ENCODE assay signal across 21 cellular contexts in genomic region chrX:13894888-13895564, GRCh38.
A peak's percentile ranks its signal among the peaks of the same experiment; 100 is the strongest.
DNase-seq lines count a peak whose midpoint lies in the region; ATAC-seq and TF ChIP-seq lines count a peak whose summit lies in the region.
"Had no signal": no experiment of that assay in that cellular context is flagged by ENCODE, and none has a peak within 500 bp of the region (broad histone marks: within the 10 kb centered on the region; RNA-seq: fewer than 3 reads in every experiment).

No MANE protein-coding gene starts in this region.

- no peak for TF ChIP-seq POLR2A in gastrocnemius medialis (IDR thresholded peaks at IDR 0.05)

- in situ Hi-C loops in gastrocnemius medialis (cut with MboI; ENCODE audit: low sequenced_read_pairs in 4 of 4) = no loop called here

- H3K27me3 ChIP-seq in dorsolateral prefrontal cortex (peaks cover 0 to 81% (median 10%) of the 10 kb centered on the region in 45 donors), gastrocnemius medialis (no peaks in the 10 kb centered on the region)

- no peak for DNase-seq in left ventricle myocardium superior
- DNase-seq in Right ventricle myocardium inferior (ENCODE audit: missing footprints) = no peak
- no peak for DNase-seq in dorsolateral prefrontal cortex
- no peak for DNase-seq in gastrocnemius medialis
- DNase-seq in OCI-M1 (lab: John Stamatoyannopoulos, UW) = no peak
- DNase-seq in activated CD4-positive, alpha-beta T cell treated with anti-CD3 and anti-CD28 coated beads, Interleukin-2, amount 10 ng/mL, durations not matched to agents 24 days and 14 days = no peak
- no peak for DNase-seq in head of caudate nucleus
- DNase-seq: activated CD4-positive, CD25-positive, alpha-beta regulatory T cell treated with anti-CD3 and anti-CD28 coated beads, Interleukin-2, amount 50 U/mL, for 72 hours; activated naive CD4-positive, alpha-beta T cell; activated T-cell treated with anti-CD3 and anti-CD28 coated beads, Interleukin-2, amount 50 U/mL, for 1 hour; endodermal cell; left lung; NCI-H1694; NCI-H526; SHP77; stimulated activated CD4-positive, alpha-beta T cell treated with anti-CD3 and anti-CD28 coated beads, Interleukin-2, amount 100 ng/mL, for 24 hours; stimulated activated naive B cell treated with anti-CD40 and anti-IgM and Interleukin-4, amounts not matched to agents 10 μg/mL and 1 μg/mL and 100 μg/mL, for 72 hours; SW 1271 had no signal

- H3K9me3 Mint-ChIP-seq in activated CD4-positive, alpha-beta T cell treated with anti-CD3 and anti-CD28 coated beads, Interleukin-2, amount 10 ng/mL, durations not matched to agents 24 days and 14 days = no peaks in the 10 kb centered on the region
- H3K9me3 Mint-ChIP-seq in stimulated activated memory B cell treated with anti-CD40 and anti-IgM and Interleukin-4, amounts not matched to agents 10 μg/mL and 1 μg/mL and 100 μg/mL, for 72 hours = no peaks in the 10 kb centered on the region
- H3K9me3 Mint-ChIP-seq: stimulated activated naive B cell treated with anti-CD40 and anti-IgM and Interleukin-4, amounts not matched to agents 10 μg/mL and 1 μg/mL and 100 μg/mL, for 72 hours; type B pancreatic cell had no signal

- TF ChIP-seq CTCF in dorsolateral prefrontal cortex (IDR thresholded peaks at IDR 0.05 in 54 of 56, conservative IDR thresholded peaks at IDR 0.05 in 2 of 56; ENCODE audit: low read depth in 1 of 56, partially characterized antibody in 56 of 56) (no peak), gastrocnemius medialis (IDR thresholded peaks at IDR 0.05 in 4 of 5, conservative IDR thresholded peaks at IDR 0.05 in 1 of 5) (no peak)

- H3K27ac ChIP-seq in dorsolateral prefrontal cortex (peak overlapping the region in 58 of 59 donors; percentile 1 to 96 (median 86)), gastrocnemius medialis (no peak overlapping the region)
- H3K27ac ChIP-seq: left lung had no signal

- no peaks in the 10 kb centered on the region for H3K36me3 Mint-ChIP-seq in activated CD4-positive, alpha-beta T cell treated with anti-CD3 and anti-CD28 coated beads, Interleukin-2, amount 10 ng/mL, durations not matched to agents 24 days and 14 days (ENCODE audit: low read depth)
- H3K36me3 Mint-ChIP-seq in stimulated activated memory B cell treated with anti-CD40 and anti-IgM and Interleukin-4, amounts not matched to agents 10 μg/mL and 1 μg/mL and 100 μg/mL, for 72 hours = no peaks in the 10 kb centered on the region
- H3K36me3 Mint-ChIP-seq: stimulated activated naive B cell treated with anti-CD40 and anti-IgM and Interleukin-4, amounts not matched to agents 10 μg/mL and 1 μg/mL and 100 μg/mL, for 72 hours; type B pancreatic cell had no signal

- H3K36me3 ChIP-seq in gastrocnemius medialis = no peaks in the 10 kb centered on the region
- H3K36me3 ChIP-seq: left lung had no signal

- no peak overlapping the region for H3K4me3 Mint-ChIP-seq in activated CD4-positive, alpha-beta T cell treated with anti-CD3 and anti-CD28 coated beads, Interleukin-2, amount 10 ng/mL, durations not matched to agents 24 days and 14 days
- no peak overlapping the region for H3K4me3 Mint-ChIP-seq in stimulated activated memory B cell treated with anti-CD40 and anti-IgM and Interleukin-4, amounts not matched to agents 10 μg/mL and 1 μg/mL and 100 μg/mL, for 72 hours
- H3K4me3 Mint-ChIP-seq: endodermal cell; nephron; stimulated activated naive B cell treated with anti-CD40 and anti-IgM and Interleukin-4, amounts not matched to agents 10 μg/mL and 1 μg/mL and 100 μg/mL, for 72 hours; type B pancreatic cell had no signal

- no peak overlapping the region for H3K27ac Mint-ChIP-seq in activated CD4-positive, alpha-beta T cell treated with anti-CD3 and anti-CD28 coated beads, Interleukin-2, amount 10 ng/mL, durations not matched to agents 24 days and 14 days
- no peak overlapping the region for H3K27ac Mint-ChIP-seq in stimulated activated memory B cell treated with anti-CD40 and anti-IgM and Interleukin-4, amounts not matched to agents 10 μg/mL and 1 μg/mL and 100 μg/mL, for 72 hours
- H3K27ac Mint-ChIP-seq: endodermal cell; nephron; stimulated activated naive B cell treated with anti-CD40 and anti-IgM and Interleukin-4, amounts not matched to agents 10 μg/mL and 1 μg/mL and 100 μg/mL, for 72 hours; type B pancreatic cell had no signal

- H3K4me1 ChIP-seq in gastrocnemius medialis = no peaks in the 10 kb centered on the region
- H3K4me1 ChIP-seq: left lung had no signal

- ATAC-seq in left ventricle myocardium superior = peak; percentile 41
- ATAC-seq in Right ventricle myocardium inferior = no peak
- ATAC-seq in gastrocnemius medialis = peak; percentile 30 to 42
- no peak for ATAC-seq in stimulated activated memory B cell treated with anti-CD40 and anti-IgM and Interleukin-4, amounts not matched to agents 10 μg/mL and 1 μg/mL and 100 μg/mL, for 72 hours
- ATAC-seq: left lung; stimulated activated naive B cell treated with anti-CD40 and anti-IgM and Interleukin-4, amounts not matched to agents 10 μg/mL and 1 μg/mL and 100 μg/mL, for 72 hours had no signal

- H3K9me3 ChIP-seq in gastrocnemius medialis = no peaks in the 10 kb centered on the region
- H3K9me3 ChIP-seq: left lung had no signal

- intact Hi-C loops in left ventricle myocardium superior (cut with micrococcal nuclease) (no loop called here), Right ventricle myocardium inferior (cut with DNase I) (no loop called here), dorsolateral prefrontal cortex (cut with DNase I) (loop anchor here (2.0 to 10.0 kb wide), 3 partner anchors 130 to 240 kb away; partner anchors contain the start of gene TCEANC (in 1 of the 2)), gastrocnemius medialis (cut with DNase I; ENCODE audit: low total_unique reads) (loop anchor here (5.0 kb wide), 1 partner anchor 132 kb away; the partner anchor contains the start of gene GEMIN8), head of caudate nucleus (cut with DNase I) (loop anchor here (10.0 kb wide), 1 partner anchor 100 kb away; no protein-coding TSS in a partner anchor)
- intact Hi-C loops in activated CD4-positive, alpha-beta T cell treated with anti-CD3 and anti-CD28 coated beads, Interleukin-2, amount 10 ng/mL, durations not matched to agents 24 days and 14 days (cut with micrococcal nuclease) = no loop called here

- H3K4me3 ChIP-seq in dorsolateral prefrontal cortex (peak overlapping the region in 4 of 59 donors; percentile 5 to 26 (median 7)), gastrocnemius medialis (no peak overlapping the region)
- H3K4me3 ChIP-seq: left lung had no signal

- no peaks in the 10 kb centered on the region for H3K27me3 Mint-ChIP-seq in activated CD4-positive, alpha-beta T cell treated with anti-CD3 and anti-CD28 coated beads, Interleukin-2, amount 10 ng/mL, durations not matched to agents 24 days and 14 days
- H3K27me3 Mint-ChIP-seq in stimulated activated memory B cell treated with anti-CD40 and anti-IgM and Interleukin-4, amounts not matched to agents 10 μg/mL and 1 μg/mL and 100 μg/mL, for 72 hours = no peaks in the 10 kb centered on the region

- no peaks in the 10 kb centered on the region for H3K4me1 Mint-ChIP-seq in activated CD4-positive, alpha-beta T cell treated with anti-CD3 and anti-CD28 coated beads, Interleukin-2, amount 10 ng/mL, durations not matched to agents 24 days and 14 days
- H3K4me1 Mint-ChIP-seq in stimulated activated memory B cell treated with anti-CD40 and anti-IgM and Interleukin-4, amounts not matched to agents 10 μg/mL and 1 μg/mL and 100 μg/mL, for 72 hours = no peaks in the 10 kb centered on the region

Comparison
In these comparisons a context has a peak if more than half of its experiments do, and no peak if none do; other contexts are left out.
1. ATAC-seq: peak in left ventricle myocardium superior (single experiment) and gastrocnemius medialis (2 of 2); none in Right ventricle myocardium inferior (single experiment) and stimulated activated memory B cell treated with anti-CD40 and anti-IgM and Interleukin-4, amounts not matched to agents 10 μg/mL and 1 μg/mL and 100 μg/mL, for 72 hours (single experiment).
2. H3K27ac ChIP-seq: peak in dorsolateral prefrontal cortex (58 of 59); none in gastrocnemius medialis (0 of 4).
3. intact Hi-C loops: an anchor here in dorsolateral prefrontal cortex (2.0 to 10.0 kb wide), gastrocnemius medialis (5.0 kb wide) and head of caudate nucleus (10.0 kb wide); none called in left ventricle myocardium superior, Right ventricle myocardium inferior and activated CD4-positive, alpha-beta T cell treated with anti-CD3 and anti-CD28 coated beads, Interleukin-2, amount 10 ng/mL, durations not matched to agents 24 days and 14 days.